18 cellular contexts compared by ENCODE assay signal in the genomic region with DNA sequence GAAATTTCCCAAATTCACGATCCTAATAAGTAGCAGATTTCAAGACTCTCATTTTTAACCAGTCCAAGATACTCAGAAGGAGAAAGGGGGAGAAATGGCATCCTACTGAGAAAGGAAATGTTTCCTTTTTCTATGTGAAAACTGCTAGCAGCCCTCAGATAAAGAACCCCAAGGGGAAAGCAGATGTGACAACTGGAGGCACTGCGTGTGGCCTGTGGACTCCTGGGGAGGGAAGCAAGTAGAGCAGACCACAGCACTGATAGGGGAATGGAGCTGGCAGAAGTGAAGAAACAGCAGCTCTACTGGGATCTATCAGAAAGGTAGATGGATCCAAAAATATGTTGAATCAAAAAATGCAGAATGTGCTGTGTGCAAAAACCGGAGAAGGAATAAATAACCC.
"Had no signal": no experiment of that assay in that cellular context is flagged by ENCODE, and none has a peak within 500 bp of the region (broad histone marks: within the 10 kb centered on the region; RNA-seq: fewer than 3 reads in every experiment).

No MANE protein-coding gene starts in this region.

- H3K36me3 Mint-ChIP-seq: activated CD4-positive, alpha-beta memory T cell treated with anti-CD3 and anti-CD28 coated beads for 36 hours; activated naive CD8-positive, alpha-beta T cell; T-cell; type B pancreatic cell had no signal

- H3K4me1 Mint-ChIP-seq: T-cell had no signal

- H3K4me3 ChIP-seq: dorsolateral prefrontal cortex, gastroesophageal sphincter, heart right ventricle, right lobe of liver, smooth muscle cell, suprapubic skin had no signal

- H3K4me3 Mint-ChIP-seq: activated CD4-positive, alpha-beta memory T cell treated with anti-CD3 and anti-CD28 coated beads for 36 hours; activated naive CD8-positive, alpha-beta T cell; activated T-cell treated with anti-CD3 and anti-CD28 coated beads, Interleukin-2, amount 50 U/mL, for 4 hours; T-cell; type B pancreatic cell had no signal

- DNase-seq: activated CD4-positive, alpha-beta memory T cell treated with anti-CD3 and anti-CD28 coated beads for 36 hours; activated CD4-positive, CD25-positive, alpha-beta regulatory T cell treated with anti-CD3 and anti-CD28 coated beads, Interleukin-2, amount 50 U/mL, for 72 hours; activated gamma-delta T cell; activated T-cell treated with anti-CD3 and anti-CD28 coated beads, Interleukin-2, amount 50 U/mL, for 4 hours; amniotic stem cell; dorsolateral prefrontal cortex; erythroblast; heart right ventricle; kidney glomerular epithelial cell; right lobe of liver; stimulated activated naive CD8-positive, alpha-beta T cell treated with anti-CD3 and anti-CD28 coated beads, Interleukin-15, Interleukin-2, amounts not matched to agents 100 U/mL and 50 U/mL, for 24 hours; T-cell; T-helper 9 cell had no signal

- H3K4me1 ChIP-seq: gastroesophageal sphincter, heart right ventricle, right lobe of liver, suprapubic skin had no signal

- H3K27me3 Mint-ChIP-seq: activated naive CD8-positive, alpha-beta T cell; T-cell; type B pancreatic cell had no signal

- H3K36me3 ChIP-seq: gastroesophageal sphincter, heart right ventricle, right lobe of liver, suprapubic skin had no signal

- H3K27ac ChIP-seq: dorsolateral prefrontal cortex, gastroesophageal sphincter, heart right ventricle, right lobe of liver, suprapubic skin had no signal

- H3K9me3 ChIP-seq: gastroesophageal sphincter, right lobe of liver, suprapubic skin had no signal

- H3K27ac Mint-ChIP-seq: activated CD4-positive, alpha-beta memory T cell treated with anti-CD3 and anti-CD28 coated beads for 36 hours; activated naive CD8-positive, alpha-beta T cell; T-cell; type B pancreatic cell had no signal

- H3K9me3 Mint-ChIP-seq: activated CD4-positive, alpha-beta memory T cell treated with anti-CD3 and anti-CD28 coated beads for 36 hours; type B pancreatic cell had no signal

- H3K27me3 ChIP-seq: dorsolateral prefrontal cortex, gastroesophageal sphincter, heart right ventricle, right lobe of liver, suprapubic skin had no signal
